In genomic region chr3:45574067-45574494, GRCh38 we compare ENCODE assay signal across 23 cellular contexts. TPM values are rescaled to one million over a fixed set of nuclear protein-coding genes. Genes with fewer than 3 reads are reported as not detected.
DNase-seq lines count a peak whose midpoint lies in the region; ATAC-seq, FAIRE-seq and TF ChIP-seq lines count a peak whose summit lies in the region.
"Had no signal": no experiment of that assay in that cellular context is flagged by ENCODE, and none has a peak within 500 bp of the region (broad histone marks: within the 10 kb centered on the region; RNA-seq: fewer than 3 reads in every experiment).

No MANE protein-coding gene starts in this region.

- H2AFZ ChIP-seq in GM23338 (0 out of 2 replicates have a peak overlapping the region, but pooled peaks have one; percentile 0), K562 (ENCODE audit: low read depth, low read length) (peak overlapping the region; percentile 37)

- BruUV-seq in K562 (replicated peaks; lab: Mats Ljungman, UMichigan), result no TSS peak

- intact Hi-C loops in K562 (cut with micrococcal nuclease), result no loop called here
- intact Hi-C loops in sigmoid colon (cut with DNase I), result no loop called here

- H3K4me3 Mint-ChIP-seq in GM23338 (no peak overlapping the region), type B pancreatic cell (no peak overlapping the region)
- H3K4me3 Mint-ChIP-seq: CD4-positive, alpha-beta memory T cell; HFFc6 had no signal

- H3K27me3 ChIP-seq in GM23338 (ENCODE audit: insufficient read depth), result no peaks in the 10 kb centered on the region
- H3K27me3 ChIP-seq in K562 (ENCODE audit: control insufficient read depth in 2 of 2, insufficient read depth in 2 of 2, low read length in 2 of 2), result peaks cover 0 to 6% of the 10 kb centered on the region in 2 experiments; a peak in 3 of 5 replicates
- H3K27me3 ChIP-seq in sigmoid colon, result no peaks in the 10 kb centered on the region
- H3K27me3 ChIP-seq: BLaER1 had no signal

- no peak overlapping the region for H3K4me2 ChIP-seq in GM23338
- peak overlapping the region; percentile 27 for H3K4me2 ChIP-seq in K562 (ENCODE audit: insufficient read depth, low read length)
- H3K4me2 ChIP-seq: BLaER1 had no signal

- no peaks in the 10 kb centered on the region for H3K36me3 ChIP-seq in GM23338 (ENCODE audit: insufficient read depth)
- H3K36me3 ChIP-seq in K562 (ENCODE audit: control insufficient read depth, insufficient read depth, low read length), result no peaks in the 10 kb centered on the region
- no peaks in the 10 kb centered on the region for H3K36me3 ChIP-seq in sigmoid colon
- H3K36me3 ChIP-seq: BLaER1 had no signal

- H3K4me1 ChIP-seq in GM23338 (ENCODE audit: insufficient read depth) (peaks cover 52% of the 10 kb centered on the region), K562 (replicated peaks in 1 of 2; ENCODE audit: control insufficient read depth in 2 of 2, insufficient read depth in 2 of 2, low read length in 2 of 2) (peaks cover 11 to 22% of the 10 kb centered on the region in 2 experiments; a peak in 4 of 5 replicates), sigmoid colon (no peaks in the 10 kb centered on the region)

- H3K36me3 Mint-ChIP-seq in GM23338 (ENCODE audit: low read depth), result peaks cover 28% of the 10 kb centered on the region
- no peaks in the 10 kb centered on the region for H3K36me3 Mint-ChIP-seq in type B pancreatic cell
- H3K36me3 Mint-ChIP-seq: CD4-positive, alpha-beta memory T cell had no signal

- peaks cover 4% of the 10 kb centered on the region; the same call in 1 of the 2 replicates for H3K9me2 ChIP-seq in GM23338 (ENCODE audit: insufficient read depth)

- no peak for ATAC-seq in GM23338
- peak; percentile 90 for ATAC-seq in K562
- no peak for ATAC-seq in HG03097 (IDR thresholded peaks at IDR 0.05; ENCODE audit: low FRiP score, unreplicated experiment)
- ATAC-seq: SK-N-SH treated with all-trans-retinoic acid at 6 μM for 48 hours had no signal

- H3K79me2 ChIP-seq in GM23338 (replicated peaks; ENCODE audit: insufficient read depth) (no peaks in the 10 kb centered on the region), K562 (ENCODE audit: control insufficient read depth, insufficient read depth, low read length) (no peaks in the 10 kb centered on the region)

- POLR2A ChIA-PET in K562 (lab: Yijun Ruan, JAX), result no interaction called here

- H3K27ac Mint-ChIP-seq in GM23338 (peak overlapping the region; percentile 21; the same call in 1 of the 2 replicates), type B pancreatic cell (no peak overlapping the region)
- H3K27ac Mint-ChIP-seq: CD4-positive, alpha-beta memory T cell; HFFc6 had no signal

- no peaks in the 10 kb centered on the region for H3K9me1 ChIP-seq in K562 (ENCODE audit: control insufficient read depth, insufficient read depth, low read length)

- TF ChIP-seq POLR2A in K562 (conservative IDR thresholded peaks at IDR 0.05) (no peak), sigmoid colon (IDR thresholded peaks at IDR 0.05) (no peak)

- 0 out of 2 replicates have a peak, but pooled peaks cover 2% of the 10 kb centered on the region for H3F3A ChIP-seq in GM23338 (replicated peaks; ENCODE audit: low read depth)

- peak; percentile 78 for TF ChIP-seq EP300 in K562 (IDR thresholded peaks at IDR 0.05; ENCODE audit: low read length)
- no peak for TF ChIP-seq EP300 in sigmoid colon (IDR thresholded peaks at IDR 0.05)

- in situ Hi-C loops in K562 (cut with MboI), result no loop called here

- 0 out of 4 replicates have a peak overlapping the region, but pooled peaks of 1 of the 2 experiments have one; percentile 1 for H3K9ac ChIP-seq in K562 (ENCODE audit: insufficient read depth in 1 of 2, low read depth in 2 of 2, low read length in 2 of 2)
- H3K9ac ChIP-seq: BLaER1 had no signal

- TF ChIP-seq CTCF in GM23338 (conservative IDR thresholded peaks at IDR 0.05; ENCODE audit: low read depth in 2 of 2), result no peak
- no peak for TF ChIP-seq CTCF in K562 (IDR thresholded peaks at IDR 0.05 in 2 of 3, conservative IDR thresholded peaks at IDR 0.05 in 1 of 3; ENCODE audit: insufficient read depth in 2 of 3, low read depth in 1 of 3, low read length in 3 of 3)
- no peak for TF ChIP-seq CTCF in sigmoid colon (IDR thresholded peaks at IDR 0.05)
- TF ChIP-seq CTCF in type B pancreatic cell (conservative IDR thresholded peaks at IDR 0.05), result no peak

- CTCF ChIA-PET in K562 (lab: Yijun Ruan, JAX; ENCODE audit: low intra/inter-chr PET ratio), result interaction anchor here (1.2 kb wide), 1 partner anchor 82 kb away, joined by 3 read pairs; no protein-coding TSS in a partner anchor

- H3K9me3 Mint-ChIP-seq in GM23338 (peaks cover 14% of the 10 kb centered on the region), type B pancreatic cell (peaks cover 5% of the 10 kb centered on the region)
- H3K9me3 Mint-ChIP-seq: HFFc6 had no signal

- H3K4me3 ChIP-seq in GM23338, result no peak overlapping the region
- no peak overlapping the region for H3K4me3 ChIP-seq in K562
- H3K4me3 ChIP-seq in sigmoid colon, result no peak overlapping the region
- H3K4me3 ChIP-seq: BLaER1 had no signal

- H3K9me3 ChIP-seq in K562 (replicated peaks; ENCODE audit: control insufficient read depth, insufficient read depth, low read depth, low read length) (peaks cover 11% of the 10 kb centered on the region; the same call in 1 of the 2 replicates), sigmoid colon (no peaks in the 10 kb centered on the region)

- peak; percentile 83 for FAIRE-seq in K562 (lab: Jason Lieb, UNC)
- FAIRE-seq: H54 had no signal

- WGBS in K562 (ENCODE audit: insufficient coverage, low coverage, missing lambda C conversion rate), result 2% methylated on average over 7 of the region's 7 CpGs
- 70 to 79% methylated on average over 7 of the region's 7 CpGs for WGBS in sigmoid colon, 2 donors

- no peaks in the 10 kb centered on the region for H4K20me1 ChIP-seq in GM23338 (replicated peaks; ENCODE audit: insufficient read depth)
- H4K20me1 ChIP-seq in K562 (replicated peaks; ENCODE audit: control insufficient read depth, insufficient read depth, low read length), result no peaks in the 10 kb centered on the region
- H4K20me1 ChIP-seq: BLaER1 had no signal

- peaks cover 55% of the 10 kb centered on the region for H3K4me1 Mint-ChIP-seq in GM23338
- peaks cover 3% of the 10 kb centered on the region for H3K4me1 Mint-ChIP-seq in type B pancreatic cell (ENCODE audit: unreplicated experiment)

- peaks cover 8% of the 10 kb centered on the region for H3K27me3 Mint-ChIP-seq in GM23338 (ENCODE audit: insufficient read depth, low read depth, poor library complexity)
- H3K27me3 Mint-ChIP-seq in type B pancreatic cell, result no peaks in the 10 kb centered on the region

- no peak for TF ChIP-seq RAD21 in K562 (CRISPR knock-in tag; conservative IDR thresholded peaks at IDR 0.05 in 1 of 2, IDR thresholded peaks at IDR 0.05 in 1 of 2)

- no peak for DNase-seq in GM23338 (ENCODE audit: low spot score)
- DNase-seq in OCI-M1 (lab: John Stamatoyannopoulos, UW), result peak; percentile 97
- DNase-seq in K562 (ENCODE audit: extremely low read depth in 1 of 4, low spot score in 3 of 4), result peak; percentile 76 to 83 (median 80)
- DNase-seq in sigmoid colon, result peak; percentile 3
- no peak for DNase-seq in NCI-H2107 (lab: John Stamatoyannopoulos, UW)
- no peak for DNase-seq in type B pancreatic cell (ENCODE audit: extremely low spot score, unreplicated experiment)
- DNase-seq: CD4-positive, alpha-beta memory T cell; DMS79; HFFc6; Karpas-422; NCI-H1048; NCI-H1436; NCI-H2029; NCI-H2171 treated with DMSO at 0.1 percent for 48 hours; NCI-H446; NCI-H526 treated with DMSO at 0.1 percent for 48 hours; NK-92 treated with Interleukin-12 subunit alpha and Interleukin-12 subunit beta, amount 100 ng/mL, for 24 hours; RPMI8226; SIG-M5 had no signal

- no peak overlapping the region; the same call in 1 of the 2 replicates for H3K27ac ChIP-seq in GM23338 (ENCODE audit: low read depth)
- peak overlapping the region; percentile 55; the same call in 2 of the 3 replicates for H3K27ac ChIP-seq in K562 (ENCODE audit: extremely low read depth, low read depth, low read length)
- H3K27ac ChIP-seq in sigmoid colon, result no peak overlapping the region
- H3K27ac ChIP-seq: BLaER1 had no signal

TF ChIP-seq in GM23338, 12 proteins besides CTCF, POLR2A, EP300 and RAD21 (continues in another document):
- no peak for TF ChIP-seq ZNF114 (CRISPR knock-in tag; IDR thresholded peaks at IDR 0.05)

TF ChIP-seq in K562, 482 proteins besides CTCF, POLR2A, EP300 and RAD21 (continues in another document):
- TF ChIP-seq ESRRA (IDR thresholded peaks at IDR 0.05; ENCODE audit: borderline replicate concordance, low read depth), result peak; percentile 85; the same call in 1 of the 2 replicates

RNA-seq across cellular contexts. Expression of gene LIMD1, which starts 20.5 kb away (rescaled TPM):
- 21.8 and 31.5 TPM in 2 replicates for total RNA-seq in GM23338 (2014; rRNA removed; shearing (Covaris generic))
- polyA plus RNA-seq in GM23338 (2016; fragmentation: Nextera tagmentation; extraction: Ambion mirVana), result 8.3 and 10.2 TPM in 2 replicates
- total RNA-seq in K562 (2011; cell fraction: chromatin; rRNA removed; ENCODE audit: low replicate concordance), result 68.0 and 142 TPM in 2 replicates
- 68.2 and 70.8 TPM in 2 replicates for total RNA-seq in K562 (2011; cell fraction: nucleolus; rRNA removed)
- 73.4 and 82.1 TPM in 2 replicates for total RNA-seq in K562 (2011; cell fraction: nucleoplasm; rRNA removed)
- 12.4 and 19.0 TPM in 2 replicates for total RNA-seq in K562 (2014; rRNA removed)
- 12.9 and 15.4 TPM in 2 replicates for total RNA-seq in K562 (2014; rRNA removed; fragmentation: Illumina TruSeq; extraction: Trizol)
- 15.8 and 17.7 TPM in 2 replicates for total RNA-seq in K562 (2015; rRNA removed; fragmentation: Illumina TruSeq; extraction: Trizol)
- 31.2 and 34.5 TPM in 2 replicates for total RNA-seq in K562 (2021)
- polyA plus RNA-seq in K562 (2011; rRNA removed), result 21.2 and 25.8 TPM in 2 replicates
- 17.5 and 23.9 TPM in 2 replicates for polyA plus RNA-seq in K562 (2011; cell fraction: cytosol; rRNA removed)
- polyA plus RNA-seq in K562 (2011; cell fraction: nucleus; rRNA removed), result 64.7 and 116 TPM in 2 replicates
- 16.4 and 17.1 TPM in 2 replicates for polyA plus RNA-seq in K562 (2012)
- polyA plus RNA-seq in K562 (2014; fragmentation: Illumina TruSeq; extraction: Trizol), result 15.7 and 16.9 TPM in 2 replicates
- 1 to 10 TPM; 1.3 to 1.4 TPM for polyA plus RNA-seq in K562 (2014; fragmentation: Nextera tagmentation; extraction: Ambion mirVana)
- 15.6 and 17.5 TPM in 2 replicates for polyA plus RNA-seq in K562 (2014; rRNA removed)
- 20.8 and 31.8 TPM in 2 replicates for polyA minus RNA-seq in K562 (2011; rRNA and poly(A)+ RNA removed)
- polyA minus RNA-seq in K562 (2011; cell fraction: cytosol; rRNA and poly(A)+ RNA removed), result 22.5 and 23.9 TPM in 2 replicates
- 27.7 and 31.9 TPM in 2 replicates for polyA minus RNA-seq in K562 (2011; cell fraction: nucleus; rRNA and poly(A)+ RNA removed)
- total RNA-seq in sigmoid colon, result 10 to 100 TPM; 12.2 to 19.9 (median 13.2) TPM
- 10 to 100 TPM in 1 of 3 donors, 1 to 10 TPM in 2; 3.0 to 13.2 (median 3.2) TPM for polyA plus RNA-seq in sigmoid colon
- 24.1 and 26.2 TPM in 2 replicates for total RNA-seq in type B pancreatic cell (ENCODE audit: low replicate concordance)

Comparison
In these comparisons a context has a peak if more than half of its experiments do, and no peak if none do; other contexts are left out.
1. DNase-seq: peak in OCI-M1 (single experiment), K562 (4 of 4) and sigmoid colon (single experiment); none in GM23338 (single experiment), NCI-H2107 (single experiment) and type B pancreatic cell (single experiment).